Comparison of ENCODE assay signal across 8 cellular contexts in the genomic region with DNA sequence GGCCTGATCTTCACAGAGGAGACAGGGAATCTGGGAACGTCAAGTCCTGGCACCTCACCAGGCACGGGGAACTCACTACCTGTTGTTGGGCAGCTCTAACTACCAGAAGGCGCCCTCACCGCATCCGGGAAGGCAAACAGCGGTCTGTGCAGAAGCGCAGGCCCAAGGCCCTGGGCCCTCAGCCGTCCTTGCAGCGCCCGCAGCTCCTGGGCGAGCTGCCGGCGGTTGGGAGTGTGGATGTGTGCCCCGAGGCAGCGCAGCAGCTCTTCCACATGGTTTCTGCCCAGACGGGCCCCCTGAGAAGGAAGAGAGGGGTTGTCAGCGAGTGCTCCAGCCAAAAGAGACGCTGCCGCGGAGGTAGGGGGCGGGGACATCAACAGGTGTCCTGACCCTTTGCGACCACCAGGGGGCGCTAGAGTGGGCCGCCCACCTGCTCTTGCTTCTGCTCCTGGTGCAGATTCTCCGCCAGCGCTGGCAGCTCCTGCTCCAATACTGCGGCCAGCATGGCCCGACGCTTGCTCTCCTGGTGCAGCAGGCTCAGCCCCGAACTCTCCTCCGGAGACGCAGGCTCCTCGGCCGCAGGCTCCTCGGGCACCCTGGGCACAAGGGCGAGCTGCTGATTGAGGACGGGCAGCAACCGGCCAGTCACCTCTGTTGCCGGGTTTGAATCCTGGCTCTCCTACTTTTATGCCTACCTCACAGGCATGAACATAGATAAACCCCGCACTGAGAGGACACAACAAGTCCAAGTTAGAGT. TPM values are rescaled to one million over a fixed set of nuclear protein-coding genes. Genes with fewer than 3 reads are reported as not detected.
DNase-seq lines count a peak whose midpoint lies in the region; ATAC-seq, FAIRE-seq and TF ChIP-seq lines count a peak whose summit lies in the region.

No MANE protein-coding gene starts in this region.

- FAIRE-seq in GM19239 (lab: Jason Lieb, UNC) = peak; percentile 86

- no peak overlapping the region for H3K4me3 ChIP-seq in AG10803 (ENCODE audit: low read length)
- H3K4me3 ChIP-seq in colonic mucosa = peak overlapping the region; percentile 14
- peak overlapping the region; percentile 35 for H3K4me3 ChIP-seq in lower lobe of right lung

- peak overlapping the region; percentile 48 to 68 for H3K9ac ChIP-seq in colonic mucosa (ENCODE audit: low read depth in 2 of 2, low read length in 2 of 2)

- intact Hi-C loops in activated CD4-positive, alpha-beta T cell treated with anti-CD3 and anti-CD28 coated beads, Interleukin-2, amount 10 ng/mL, durations not matched to agents 24 days and 14 days (cut with micrococcal nuclease) = loop anchor here (1.0 kb wide), 1 partner anchor 31 kb away; no protein-coding TSS in a partner anchor
- intact Hi-C loops in colonic mucosa (cut with DNase I) (no loop called here), lower lobe of right lung (cut with DNase I) (no loop called here)

- H3K4me1 Mint-ChIP-seq in activated CD4-positive, alpha-beta T cell treated with anti-CD3 and anti-CD28 coated beads, Interleukin-2, amount 10 ng/mL, durations not matched to agents 24 days and 14 days = peaks cover 29% of the 10 kb centered on the region

- TF ChIP-seq CTCF in AG10803 (conservative IDR thresholded peaks at IDR 0.05; ENCODE audit: low read length) (peak; percentile 78), colonic mucosa (IDR thresholded peaks at IDR 0.05) (peak; percentile 98), lower lobe of right lung (IDR thresholded peaks at IDR 0.05) (peak; percentile 99)

- H3K27me3 Mint-ChIP-seq in activated CD4-positive, alpha-beta T cell treated with anti-CD3 and anti-CD28 coated beads, Interleukin-2, amount 10 ng/mL, durations not matched to agents 24 days and 14 days = no peaks in the 10 kb centered on the region

- H3K9me3 ChIP-seq in colonic mucosa (no peaks in the 10 kb centered on the region), lower lobe of right lung (no peaks in the 10 kb centered on the region)

- peaks cover 7% of the 10 kb centered on the region for H3K36me3 Mint-ChIP-seq in activated CD4-positive, alpha-beta T cell treated with anti-CD3 and anti-CD28 coated beads, Interleukin-2, amount 10 ng/mL, durations not matched to agents 24 days and 14 days (ENCODE audit: low read depth)

- H3K4me3 Mint-ChIP-seq in activated CD4-positive, alpha-beta T cell treated with anti-CD3 and anti-CD28 coated beads, Interleukin-2, amount 10 ng/mL, durations not matched to agents 24 days and 14 days = peak overlapping the region; percentile 72

- H3K27ac ChIP-seq in colonic mucosa (peak overlapping the region; percentile 26), lower lobe of right lung (peak overlapping the region; percentile 49)

- DNase-seq in AG10803 (ENCODE audit: low read depth) (peak; percentile 33), GM19239 (ENCODE audit: insufficient read length, low spot score) (peak; percentile 98), NCI-H2171 (lab: John Stamatoyannopoulos, UW) (peak; percentile 39), colonic mucosa (peak; percentile 74), lower lobe of right lung (peak; percentile 88)
- DNase-seq in activated CD4-positive, alpha-beta T cell treated with anti-CD3 and anti-CD28 coated beads, Interleukin-2, amount 10 ng/mL, durations not matched to agents 24 days and 14 days = peak; percentile 95
- DNase-seq in stimulated activated CD4-positive, alpha-beta T cell treated with anti-CD3 and anti-CD28 coated beads, TNF-alpha, amount 100 ng/mL, for 48 hours (ENCODE audit: low read depth in 3 of 3) = peak in 2 of 3 donors; percentile 64 to 69

- H3K27ac Mint-ChIP-seq in activated CD4-positive, alpha-beta T cell treated with anti-CD3 and anti-CD28 coated beads, Interleukin-2, amount 10 ng/mL, durations not matched to agents 24 days and 14 days = peak overlapping the region; percentile 81

- H3K36me3 ChIP-seq in colonic mucosa (no peaks in the 10 kb centered on the region), lower lobe of right lung (peaks cover 97% of the 10 kb centered on the region)

- ATAC-seq in lower lobe of right lung (peak; percentile 77 to 83), HG03045 (IDR thresholded peaks at IDR 0.05; ENCODE audit: unreplicated experiment) (no peak)

- no peaks in the 10 kb centered on the region for H3K9me3 Mint-ChIP-seq in activated CD4-positive, alpha-beta T cell treated with anti-CD3 and anti-CD28 coated beads, Interleukin-2, amount 10 ng/mL, durations not matched to agents 24 days and 14 days

- H3K4me1 ChIP-seq in colonic mucosa = peaks cover 13% of the 10 kb centered on the region
- H3K4me1 ChIP-seq in lower lobe of right lung = peaks cover 12% of the 10 kb centered on the region

- H3K27me3 ChIP-seq in colonic mucosa (no peaks in the 10 kb centered on the region), lower lobe of right lung (ENCODE audit: low read depth) (no peaks in the 10 kb centered on the region)

RNA-seq across cellular contexts. Expression of a gene that starts 9.3 kb away (rescaled TPM):
- 13.2 and 14.7 TPM in 2 replicates for total RNA-seq in activated CD4-positive, alpha-beta T cell treated with anti-CD3 and anti-CD28 coated beads, Interleukin-2, amount 10 ng/mL, durations not matched to agents 24 days and 14 days
- 10 to 100 TPM; 21.7 to 41.0 TPM for total RNA-seq in colonic mucosa
- 117 TPM for total RNA-seq in lower lobe of right lung

RNA-seq across cellular contexts. Expression of a gene that starts 15.6 kb away (rescaled TPM):
- total RNA-seq in activated CD4-positive, alpha-beta T cell treated with anti-CD3 and anti-CD28 coated beads, Interleukin-2, amount 10 ng/mL, durations not matched to agents 24 days and 14 days = 29.7 and 29.8 TPM in 2 replicates
- total RNA-seq in colonic mucosa (10 to 100 TPM; 15.6 to 17.4 TPM), lower lobe of right lung (29.3 TPM)

RNA-seq across cellular contexts. Expression of a gene that starts 17.2 kb away (rescaled TPM):
- not detected in 2 replicates for total RNA-seq in activated CD4-positive, alpha-beta T cell treated with anti-CD3 and anti-CD28 coated beads, Interleukin-2, amount 10 ng/mL, durations not matched to agents 24 days and 14 days
- total RNA-seq in colonic mucosa (1 to 10 TPM in 1 of 2 donors, under 1 TPM in 1; 0.42 to 1.5 TPM), lower lobe of right lung (1,125 TPM)

RNA-seq across cellular contexts. Expression of a gene that starts 25.7 kb away (rescaled TPM):
- total RNA-seq in activated CD4-positive, alpha-beta T cell treated with anti-CD3 and anti-CD28 coated beads, Interleukin-2, amount 10 ng/mL, durations not matched to agents 24 days and 14 days = not detected in 2 replicates
- total RNA-seq in colonic mucosa = 1 to 10 TPM in 1 of 2 donors, under 1 TPM in 1; 0.69 to 1.7 TPM
- 6.8 TPM for total RNA-seq in lower lobe of right lung

RNA-seq across cellular contexts. Expression of a gene that starts 35.0 kb away (rescaled TPM):
- 3.3 TPM in 2 replicates for total RNA-seq in activated CD4-positive, alpha-beta T cell treated with anti-CD3 and anti-CD28 coated beads, Interleukin-2, amount 10 ng/mL, durations not matched to agents 24 days and 14 days
- total RNA-seq in colonic mucosa = under 1 TPM; 0.32 to 0.49 TPM
- 0.18 TPM for total RNA-seq in lower lobe of right lung

Comparison
In these comparisons a context has a peak if more than half of its experiments do, and no peak if none do; other contexts are left out.
1. DNase-seq: peak in every context shown above with its lines; median percentile 98 in GM19239; 95 in activated CD4-positive, alpha-beta T cell treated with anti-CD3 and anti-CD28 coated beads, Interleukin-2, amount 10 ng/mL, durations not matched to agents 24 days and 14 days; 88 in lower lobe of right lung; 74 in colonic mucosa; 66 in stimulated activated CD4-positive, alpha-beta T cell treated with anti-CD3 and anti-CD28 coated beads, TNF-alpha, amount 100 ng/mL, for 48 hours; 39 in NCI-H2171; 33 in AG10803.
2. RNA of a gene that starts 17.2 kb away (total RNA-seq): 1,125 TPM in lower lobe of right lung (single experiment); 0.42 to 1.5 TPM in colonic mucosa and not detected in activated CD4-positive, alpha-beta T cell treated with anti-CD3 and anti-CD28 coated beads, Interleukin-2, amount 10 ng/mL, durations not matched to agents 24 days and 14 days; every median in the first group is over 100 times any median in the second.
3. Peak in every context shown above with its lines, with median percentiles within 50 percentile points of each other: CTCF ChIP-seq.